ENCODE assay signal across 23 cellular contexts in genomic region chr6:22151892-22152291, GRCh38.
"Had no signal": no experiment of that assay in that cellular context is flagged by ENCODE, and none has a peak within 500 bp of the region (broad histone marks: within the 10 kb centered on the region; RNA-seq: fewer than 3 reads in every experiment).

No MANE protein-coding gene starts in this region.

- H3K36me3 ChIP-seq: brain microvascular endothelial cell, cardiac muscle cell, SJSA1 had no signal

- H3K4me3 Mint-ChIP-seq: activated CD8-positive, alpha-beta T cell treated with anti-CD3 and anti-CD28 coated beads, Interleukin-2, amount 10 ng/mL, durations not matched to agents 7 days and 5 days; activated naive CD8-positive, alpha-beta T cell treated with anti-CD3 and anti-CD28 coated beads, Interleukin-2, amount 50 U/mL, for 24 hours; T-helper 2 cell treated with Interferon-gamma antibody and Interleukin-4, amounts not matched to agents 5 μg/mL and 100 μg/mL, for 36 hours had no signal

- H3K27ac ChIP-seq: brain microvascular endothelial cell, cardiac muscle cell, SJSA1 had no signal

- FAIRE-seq: astrocyte, RCC 7860 had no signal

- H3K9me3 ChIP-seq: SJSA1 had no signal

- ATAC-seq: activated CD4-positive, CD25-positive, alpha-beta regulatory T cell treated with anti-CD3 and anti-CD28 coated beads, Interleukin-2, amount 50 U/mL, for 24 hours; activated CD8-positive, alpha-beta T cell treated with anti-CD3 and anti-CD28 coated beads, Interleukin-2, amount 10 ng/mL, durations not matched to agents 7 days and 5 days; activated naive CD8-positive, alpha-beta T cell treated with anti-CD3 and anti-CD28 coated beads, Interleukin-2, amount 50 U/mL, for 24 hours; SK-N-SH treated with all-trans-retinoic acid at 6 μM for 48 hours had no signal

- DNase-seq: activated CD4-positive, alpha-beta T cell treated with anti-CD3 and anti-CD28 coated beads for 4 hours; activated CD8-positive, alpha-beta memory T cell treated with anti-CD3 and anti-CD28 coated beads, Interleukin-2, amount 50 U/mL, for 48 hours; activated CD8-positive, alpha-beta T cell treated with anti-CD3 and anti-CD28 coated beads, Interleukin-2, amount 10 ng/mL, durations not matched to agents 7 days and 5 days; activated naive CD4-positive, alpha-beta T cell treated with anti-CD3 and anti-CD28 coated beads, Interleukin-2, amount 50 U/mL, for 16 hours; activated naive CD8-positive, alpha-beta T cell treated with anti-CD3 and anti-CD28 coated beads, Interleukin-2, amount 50 U/mL, for 24 hours; activated T-cell treated with anti-CD3 and anti-CD28 coated beads, Interleukin-2, amount 50 U/mL, for 1 hour; amniotic stem cell; brain microvascular endothelial cell; NCI-H1092; NCI-H1417; NCI-H2029; NCI-H2107; NCI-H510A treated with DMSO at 0.1 percent for 48 hours; NK-92 treated with Interleukin-12 subunit alpha and Interleukin-12 subunit beta, amount 100 ng/mL, for 24 hours; SHP77; SW 1271 had no signal

- H3K27ac Mint-ChIP-seq: activated CD8-positive, alpha-beta T cell treated with anti-CD3 and anti-CD28 coated beads, Interleukin-2, amount 10 ng/mL, durations not matched to agents 7 days and 5 days; activated naive CD8-positive, alpha-beta T cell treated with anti-CD3 and anti-CD28 coated beads, Interleukin-2, amount 50 U/mL, for 24 hours; T-helper 2 cell treated with Interferon-gamma antibody and Interleukin-4, amounts not matched to agents 5 μg/mL and 100 μg/mL, for 36 hours had no signal

- H3K9me3 Mint-ChIP-seq: activated naive CD8-positive, alpha-beta T cell treated with anti-CD3 and anti-CD28 coated beads, Interleukin-2, amount 50 U/mL, for 24 hours; T-helper 2 cell treated with Interferon-gamma antibody and Interleukin-4, amounts not matched to agents 5 μg/mL and 100 μg/mL, for 36 hours had no signal

- H3K4me3 ChIP-seq: cardiac muscle cell, SJSA1 had no signal

- H3K27me3 ChIP-seq: brain microvascular endothelial cell, cardiac muscle cell, SJSA1 had no signal
